9 cellular contexts compared by ENCODE assay signal in genomic region chr1:83857108-83857507, GRCh38.
A peak's percentile ranks its signal among the peaks of the same experiment; 100 is the strongest.
DNase-seq lines count a peak whose midpoint lies in the region; ATAC-seq, FAIRE-seq and TF ChIP-seq lines count a peak whose summit lies in the region.
"Had no signal": no experiment of that assay in that cellular context is flagged by ENCODE, and none has a peak within 500 bp of the region (broad histone marks: within the 10 kb centered on the region; RNA-seq: fewer than 3 reads in every experiment).

No MANE protein-coding gene starts in this region.

- 85% methylated on average over 1 of the region's 1 CpG for WGBS in SK-N-SH (ENCODE audit: low lambda C conversion rate)

- TF ChIP-seq EP300 in SK-N-SH (IDR thresholded peaks at IDR 0.05; ENCODE audit: borderline replicate concordance in 1 of 2, low read depth in 1 of 2, low read length in 1 of 2) = no peak

- H2AFZ ChIP-seq in SK-N-SH (ENCODE audit: low read depth) = no peak overlapping the region

- DNase-seq in Ammon's horn (ENCODE audit: low spot score) (peak; percentile 31), HFFc6 (peak; percentile 17), SK-N-SH (peak; percentile 61), kidney (no peak), GM19240 (ENCODE audit: insufficient read length, low spot score) (no peak)
- no peak for DNase-seq in activated CD4-positive, alpha-beta memory T cell treated with anti-CD3 and anti-CD28 coated beads, Interleukin-2, amount 10 ng/mL, durations not matched to agents 7 days and 5 days

- H3K36me3 Mint-ChIP-seq in HFFc6 (ENCODE audit: low read depth) = no peaks in the 10 kb centered on the region
- no peaks in the 10 kb centered on the region for H3K36me3 Mint-ChIP-seq in activated CD4-positive, alpha-beta memory T cell treated with anti-CD3 and anti-CD28 coated beads, Interleukin-2, amount 10 ng/mL, durations not matched to agents 7 days and 5 days (ENCODE audit: low read depth)

- no peaks in the 10 kb centered on the region for H3K36me3 ChIP-seq in SK-N-SH (replicated peaks in 1 of 2; ENCODE audit: control insufficient read depth in 1 of 2, insufficient read depth in 2 of 2, low read length in 1 of 2)
- no peaks in the 10 kb centered on the region for H3K36me3 ChIP-seq in kidney (ENCODE audit: control insufficient read depth in 1 of 2, insufficient read depth in 2 of 2, low read length in 2 of 2)

- H4K20me1 ChIP-seq in SK-N-SH (ENCODE audit: insufficient read depth) = no peaks in the 10 kb centered on the region

- intact Hi-C loops in kidney (cut with DNase I) = no loop called here

- POLR2A ChIA-PET in SK-N-SH (lab: Yijun Ruan, JAX) = no interaction called here
- POLR2A ChIA-PET in activated CD4-positive, alpha-beta memory T cell treated with anti-CD3 and anti-CD28 coated beads, Interleukin-2, amount 10 ng/mL, durations not matched to agents 7 days and 5 days (lab: Charles Lee) = no interaction called here

- peak; percentile 68 for FAIRE-seq in kidney (lab: Jason Lieb, UNC)
- FAIRE-seq: GM18507 had no signal

- no peak for ATAC-seq in GM19463 (IDR thresholded peaks at IDR 0.05; ENCODE audit: unreplicated experiment)
- ATAC-seq in HG03457 (IDR thresholded peaks at IDR 0.05; ENCODE audit: unreplicated experiment) = no peak

- no peak overlapping the region for H3K4me3 ChIP-seq in SK-N-SH (ENCODE audit: low read depth in 2 of 2, low read length in 1 of 2)
- H3K4me3 ChIP-seq in kidney (ENCODE audit: low read length in 2 of 2) = no peak overlapping the region

- no peaks in the 10 kb centered on the region; the same call in 1 of the 2 replicates for H3K27me3 Mint-ChIP-seq in HFFc6 (ENCODE audit: insufficient read depth)
- peaks cover 3% of the 10 kb centered on the region for H3K27me3 Mint-ChIP-seq in activated CD4-positive, alpha-beta memory T cell treated with anti-CD3 and anti-CD28 coated beads, Interleukin-2, amount 10 ng/mL, durations not matched to agents 7 days and 5 days

- no peak overlapping the region for H3K27ac ChIP-seq in SK-N-SH (ENCODE audit: low read depth in 2 of 2, low read length in 1 of 2)
- no peak overlapping the region for H3K27ac ChIP-seq in kidney (ENCODE audit: low read depth in 2 of 2, low read length in 2 of 2)

- peak; percentile 90 for TF ChIP-seq RAD21 in SK-N-SH (IDR thresholded peaks at IDR 0.05; ENCODE audit: low read length)

- H3K4me3 Mint-ChIP-seq in HFFc6 = no peak overlapping the region
- H3K4me3 Mint-ChIP-seq in activated CD4-positive, alpha-beta memory T cell treated with anti-CD3 and anti-CD28 coated beads, Interleukin-2, amount 10 ng/mL, durations not matched to agents 7 days and 5 days = no peak overlapping the region

- no peak overlapping the region for H3K4me2 ChIP-seq in SK-N-SH

- H3K4me1 ChIP-seq in SK-N-SH (ENCODE audit: control insufficient read depth in 1 of 2, insufficient read depth in 2 of 2, low read depth in 1 of 2, low read length in 1 of 2) (peaks cover 0 to 3% of the 10 kb centered on the region in 2 experiments; a peak in 1 of 4 replicates), kidney (ENCODE audit: control insufficient read depth in 1 of 2, insufficient read depth in 1 of 2, low read depth in 1 of 2, low read length in 2 of 2) (peaks cover 0 to 2% of the 10 kb centered on the region in 2 donors)

- H3K79me2 ChIP-seq in SK-N-SH (ENCODE audit: insufficient read depth) = no peaks in the 10 kb centered on the region

- H3K4me1 Mint-ChIP-seq in HFFc6 (ENCODE audit: low read depth) = no peaks in the 10 kb centered on the region
- peaks cover 6% of the 10 kb centered on the region for H3K4me1 Mint-ChIP-seq in activated CD4-positive, alpha-beta memory T cell treated with anti-CD3 and anti-CD28 coated beads, Interleukin-2, amount 10 ng/mL, durations not matched to agents 7 days and 5 days

- H3K9me3 ChIP-seq in SK-N-SH (no peaks in the 10 kb centered on the region), kidney (ENCODE audit: control insufficient read depth in 1 of 2, low read length in 2 of 2) (no peaks in the 10 kb centered on the region)

- no peak overlapping the region for H3K27ac Mint-ChIP-seq in HFFc6
- no peak overlapping the region for H3K27ac Mint-ChIP-seq in activated CD4-positive, alpha-beta memory T cell treated with anti-CD3 and anti-CD28 coated beads, Interleukin-2, amount 10 ng/mL, durations not matched to agents 7 days and 5 days

- no peaks in the 10 kb centered on the region for H3F3A ChIP-seq in SK-N-SH (replicated peaks; ENCODE audit: insufficient read depth)

- H3K9me3 Mint-ChIP-seq in HFFc6 = no peaks in the 10 kb centered on the region
- H3K9me3 Mint-ChIP-seq in activated CD4-positive, alpha-beta memory T cell treated with anti-CD3 and anti-CD28 coated beads, Interleukin-2, amount 10 ng/mL, durations not matched to agents 7 days and 5 days = no peaks in the 10 kb centered on the region

- CTCF ChIA-PET in SK-N-SH (lab: Yijun Ruan, JAX) = interaction anchor here (0.6 to 1.1 kb wide), 6 partner anchors 42 to 1920 kb away, joined by 3 to 7 read pairs (median 3); no protein-coding TSS in a partner anchor
- CTCF ChIA-PET in activated CD4-positive, alpha-beta memory T cell treated with anti-CD3 and anti-CD28 coated beads, Interleukin-2, amount 10 ng/mL, durations not matched to agents 7 days and 5 days (lab: Charles Lee) = no interaction called here

- TF ChIP-seq CTCF in HFFc6 (IDR thresholded peaks at IDR 0.05) (peak; percentile 49; the same call in 1 of the 2 replicates), SK-N-SH (IDR thresholded peaks at IDR 0.05) (peak; percentile 47), kidney (IDR thresholded peaks at IDR 0.05; ENCODE audit: borderline replicate concordance, extremely low read depth, insufficient read depth) (peak; percentile 36)

- H3K9me2 ChIP-seq in SK-N-SH = no peaks in the 10 kb centered on the region

- H3K9ac ChIP-seq in SK-N-SH (no peak overlapping the region), kidney (ENCODE audit: low read length in 2 of 2) (no peak overlapping the region)

- no peaks in the 10 kb centered on the region; the same call in 1 of the 2 replicates for H3K27me3 ChIP-seq in SK-N-SH (ENCODE audit: insufficient read depth)

TF ChIP-seq in SK-N-SH, 30 proteins besides CTCF, POLR2A, EP300 and RAD21:
- TF ChIP-seq MAX (IDR thresholded peaks at IDR 0.05; ENCODE audit: low read depth) = no peak
- TF ChIP-seq RXRA (IDR thresholded peaks at IDR 0.05; ENCODE audit: borderline replicate concordance, low read depth) = no peak
- TF ChIP-seq RFX5 (IDR thresholded peaks at IDR 0.05; ENCODE audit: low read length) = no peak
- TF ChIP-seq NFIC (IDR thresholded peaks at IDR 0.05; ENCODE audit: borderline replicate concordance) = no peak
- TF ChIP-seq RCOR1 (IDR thresholded peaks at IDR 0.05; ENCODE audit: low read length) = 0 out of 2 replicates have a peak, but pooled peaks have one; percentile 17
- no peak for TF ChIP-seq YY1 (IDR thresholded peaks at IDR 0.05; ENCODE audit: low read depth)
- TF ChIP-seq FOXM1 (IDR thresholded peaks at IDR 0.05; ENCODE audit: low read depth) = no peak
- TF ChIP-seq GABPA (IDR thresholded peaks at IDR 0.05; ENCODE audit: low read depth) = no peak
- no peak for TF ChIP-seq TEAD4 (IDR thresholded peaks at IDR 0.05; ENCODE audit: borderline replicate concordance, insufficient read depth)
- no peak for TF ChIP-seq JUND (IDR thresholded peaks at IDR 0.05)
- peak; percentile 38; the same call in 1 of the 2 replicates for TF ChIP-seq SMC3 (IDR thresholded peaks at IDR 0.05; ENCODE audit: low read depth, low read length)
- TF ChIP-seq CHD2 (IDR thresholded peaks at IDR 0.05; ENCODE audit: low read length, partially characterized antibody) = no peak
- no peak for TF ChIP-seq GATA2 (CRISPR knock-in tag; IDR thresholded peaks at IDR 0.05)
- TF ChIP-seq, protein P1, sequence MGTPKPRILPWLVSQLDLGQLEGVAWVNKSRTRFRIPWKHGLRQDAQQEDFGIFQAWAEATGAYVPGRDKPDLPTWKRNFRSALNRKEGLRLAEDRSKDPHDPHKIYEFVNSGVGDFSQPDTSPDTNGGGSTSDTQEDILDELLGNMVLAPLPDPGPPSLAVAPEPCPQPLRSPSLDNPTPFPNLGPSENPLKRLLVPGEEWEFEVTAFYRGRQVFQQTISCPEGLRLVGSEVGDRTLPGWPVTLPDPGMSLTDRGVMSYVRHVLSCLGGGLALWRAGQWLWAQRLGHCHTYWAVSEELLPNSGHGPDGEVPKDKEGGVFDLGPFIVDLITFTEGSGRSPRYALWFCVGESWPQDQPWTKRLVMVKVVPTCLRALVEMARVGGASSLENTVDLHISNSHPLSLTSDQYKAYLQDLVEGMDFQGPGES (IDR thresholded peaks at IDR 0.05; ENCODE audit: low read depth, low read length) = no peak
- no peak for TF ChIP-seq EZH2phosphoT487 (IDR thresholded peaks at IDR 0.05; ENCODE audit: borderline replicate concordance, low read depth)

Comparison
In these comparisons a context has a peak if more than half of its experiments do, and no peak if none do; other contexts are left out.
1. DNase-seq: peak in Ammon's horn (single experiment), HFFc6 (single experiment) and SK-N-SH (single experiment); none in kidney (single experiment), GM19240 (single experiment) and activated CD4-positive, alpha-beta memory T cell treated with anti-CD3 and anti-CD28 coated beads, Interleukin-2, amount 10 ng/mL, durations not matched to agents 7 days and 5 days (single experiment).
2. Peak in every context shown above with its lines, with median percentiles within 50 percentile points of each other: CTCF ChIP-seq.